ENCODE assay signal across 16 cellular contexts in the genomic region with DNA sequence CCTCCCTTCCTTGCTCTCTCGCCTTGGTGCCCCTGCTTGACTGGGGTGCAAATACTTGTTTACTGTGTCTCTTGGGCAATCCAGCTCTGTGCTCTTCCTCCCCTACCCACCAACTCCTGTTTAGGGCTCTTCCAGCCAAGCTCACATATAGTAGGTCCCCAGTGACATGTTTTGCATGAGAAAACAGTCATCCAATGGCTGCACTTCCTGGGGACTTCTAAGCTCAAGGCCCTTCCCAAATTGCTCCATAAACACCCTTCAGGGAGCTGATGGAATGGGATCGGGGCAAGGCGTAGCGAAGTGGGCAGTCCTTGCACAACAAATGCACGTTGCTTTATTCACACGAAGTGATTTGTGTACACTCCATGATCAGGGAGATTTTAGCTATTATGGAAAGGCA. TPM values are rescaled to one million over a fixed set of nuclear protein-coding genes. Genes with fewer than 3 reads are reported as not detected.
DNase-seq lines count a peak whose midpoint lies in the region; ATAC-seq and TF ChIP-seq lines count a peak whose summit lies in the region.
"Had no signal": no experiment of that assay in that cellular context is flagged by ENCODE, and none has a peak within 500 bp of the region (broad histone marks: within the 10 kb centered on the region; RNA-seq: fewer than 3 reads in every experiment).

No MANE protein-coding gene starts in this region.

- H3K27ac Mint-ChIP-seq in MCF 10A (ENCODE audit: low read depth, unreplicated experiment): peak overlapping the region; percentile 21
- H3K27ac Mint-ChIP-seq in stimulated activated effector memory CD8-positive, alpha-beta T cell treated with anti-CD3 and anti-CD28 coated beads, Interleukin-12 subunit alpha, Interleukin-12 subunit beta, amount 100 ng/mL, for 72 hours: no peak overlapping the region

- H3K36me3 Mint-ChIP-seq in MCF 10A (ENCODE audit: insufficient read depth, unreplicated experiment): no peaks in the 10 kb centered on the region
- H3K36me3 Mint-ChIP-seq in stimulated activated effector memory CD8-positive, alpha-beta T cell treated with anti-CD3 and anti-CD28 coated beads, Interleukin-12 subunit alpha, Interleukin-12 subunit beta, amount 100 ng/mL, for 72 hours: no peaks in the 10 kb centered on the region
- H3K36me3 Mint-ChIP-seq: naive thymus-derived CD8-positive, alpha-beta T cell had no signal

- H3K27ac ChIP-seq in breast epithelium (no peak overlapping the region), epithelial cell of prostate (peak overlapping the region; percentile 63)
- H3K27ac ChIP-seq: SK-N-MC had no signal

- POLR2A ChIA-PET in MCF 10A (lab: Yijun Ruan, JAX): interaction anchor here (1.1 to 4.0 kb wide), 7 partner anchors 9 to 77 kb away, joined by 5 to 86 read pairs (median 25); a partner anchor contains a TSS

- H3K9me3 Mint-ChIP-seq in MCF 10A (ENCODE audit: unreplicated experiment): no peaks in the 10 kb centered on the region
- no peaks in the 10 kb centered on the region for H3K9me3 Mint-ChIP-seq in stimulated activated effector memory CD8-positive, alpha-beta T cell treated with anti-CD3 and anti-CD28 coated beads, Interleukin-12 subunit alpha, Interleukin-12 subunit beta, amount 100 ng/mL, for 72 hours
- H3K9me3 Mint-ChIP-seq: naive thymus-derived CD8-positive, alpha-beta T cell had no signal

- TF ChIP-seq CTCF in MCF 10A (IDR thresholded peaks at IDR 0.05; ENCODE audit: unreplicated experiment): no peak
- TF ChIP-seq CTCF in breast epithelium (IDR thresholded peaks at IDR 0.05): no peak
- TF ChIP-seq CTCF in lower leg skin (IDR thresholded peaks at IDR 0.05): no peak

- CTCF ChIA-PET in MCF 10A (lab: Yijun Ruan, JAX): interaction anchor here (0.5 to 3.0 kb wide), 11 partner anchors 13 to 269 kb away, joined by 3 to 9 read pairs (median 3); no protein-coding TSS in a partner anchor

- H3K4me1 Mint-ChIP-seq in MCF 10A (ENCODE audit: insufficient read depth, unreplicated experiment): peaks cover 19% of the 10 kb centered on the region
- peaks cover 18% of the 10 kb centered on the region for H3K4me1 Mint-ChIP-seq in stimulated activated effector memory CD8-positive, alpha-beta T cell treated with anti-CD3 and anti-CD28 coated beads, Interleukin-12 subunit alpha, Interleukin-12 subunit beta, amount 100 ng/mL, for 72 hours

- 54 to 68% methylated on average over 6 of the region's 6 CpGs for WGBS in lower leg skin, 2 donors

- DNase-seq in MCF 10A (ENCODE audit: unreplicated experiment): no peak
- DNase-seq in breast epithelium (ENCODE audit: low spot score in 2 of 2): no peak
- peak; percentile 11 for DNase-seq in NCI-H69 (lab: John Stamatoyannopoulos, UW)
- DNase-seq in epithelial cell of prostate (ENCODE audit: low read depth, low spot score): no peak
- no peak for DNase-seq in stimulated activated effector memory CD8-positive, alpha-beta T cell treated with anti-CD3 and anti-CD28 coated beads, Interleukin-12 subunit alpha, Interleukin-12 subunit beta, amount 100 ng/mL, for 72 hours (ENCODE audit: low spot score in 2 of 2)
- no peak for DNase-seq in lower leg skin (ENCODE audit: low spot score in 2 of 2)
- no peak for DNase-seq in hypothalamus (lab: John Stamatoyannopoulos, UW)
- DNase-seq in HCEC 1CT: no peak
- DNase-seq: activated naive CD4-positive, alpha-beta T cell treated with Interleukin-2 at 50 U/mL for 16 hours; AML-193; KG1; left ventricle myocardium superior; naive thymus-derived CD8-positive, alpha-beta T cell; NCI-H1417 treated with DMSO at 0.1 percent for 48 hours; NCI-H226 had no signal

- no peak overlapping the region for H3K4me3 Mint-ChIP-seq in MCF 10A (ENCODE audit: unreplicated experiment)
- peak overlapping the region; percentile 49 for H3K4me3 Mint-ChIP-seq in stimulated activated effector memory CD8-positive, alpha-beta T cell treated with anti-CD3 and anti-CD28 coated beads, Interleukin-12 subunit alpha, Interleukin-12 subunit beta, amount 100 ng/mL, for 72 hours

- H3K27me3 Mint-ChIP-seq in MCF 10A (ENCODE audit: insufficient read depth, unreplicated experiment): no peaks in the 10 kb centered on the region

- intact Hi-C loops in MCF 10A (cut with micrococcal nuclease) (loop anchor here (10.0 kb wide), 1 partner anchor 215 kb away; no protein-coding TSS in a partner anchor), breast epithelium (cut with DNase I; ENCODE audit: low total_unique reads) (no loop called here), lower leg skin (cut with DNase I; ENCODE audit: low total_unique reads) (loop anchor here (10.0 kb wide), 1 partner anchor 265 kb away; no protein-coding TSS in a partner anchor)

- no peak for ATAC-seq in stimulated activated effector memory CD8-positive, alpha-beta T cell treated with anti-CD3 and anti-CD28 coated beads, Interleukin-12 subunit alpha, Interleukin-12 subunit beta, amount 100 ng/mL, for 72 hours
- ATAC-seq: naive thymus-derived CD8-positive, alpha-beta T cell had no signal

- no peaks in the 10 kb centered on the region for H3K9me3 ChIP-seq in breast epithelium

- H3K27me3 ChIP-seq in breast epithelium: no peaks in the 10 kb centered on the region

- no TSS peak for BruUV-seq in MCF 10A (replicated peaks; lab: Mats Ljungman, UMichigan)

- no peaks in the 10 kb centered on the region for H3K4me1 ChIP-seq in breast epithelium

- no peaks in the 10 kb centered on the region for H3K36me3 ChIP-seq in breast epithelium

- no peak overlapping the region for H3K4me3 ChIP-seq in breast epithelium
- H3K4me3 ChIP-seq in lower leg skin (ENCODE audit: low read depth, poor library complexity, severe bottlenecking): no peak overlapping the region
- H3K4me3 ChIP-seq: SK-N-MC had no signal

- TF ChIP-seq POLR2A in breast epithelium (IDR thresholded peaks at IDR 0.05) (no peak), lower leg skin (IDR thresholded peaks at IDR 0.05) (no peak)

RNA-seq across cellular contexts. Expression of a gene that starts 9.4 kb away (rescaled TPM):
- total RNA-seq in MCF 10A (2022): 225 and 298 TPM in 2 replicates
- total RNA-seq in breast epithelium: 100 to 1,000 TPM in 2 of 3 donors, 10 to 100 TPM in 1; 82.6 to 121 (median 102) TPM
- 10 to 100 TPM; 69.2 to 95.2 (median 79.8) TPM for total RNA-seq in lower leg skin

RNA-seq across cellular contexts. Expression of a gene that starts 38.7 kb away (rescaled TPM):
- total RNA-seq in MCF 10A (2022) (29.4 and 42.8 TPM in 2 replicates), breast epithelium (10 to 100 TPM; 32.3 to 40.5 (median 32.8) TPM), lower leg skin (10 to 100 TPM; 25.2 to 34.9 (median 34.4) TPM)

RNA-seq across cellular contexts. Expression of a gene that starts 56.3 kb away (rescaled TPM):
- 519 and 557 TPM in 2 replicates for total RNA-seq in MCF 10A (2022)
- total RNA-seq in breast epithelium: 100 to 1,000 TPM; 384 to 521 (median 495) TPM
- total RNA-seq in lower leg skin: 100 to 1,000 TPM; 425 to 625 (median 493) TPM
